10 cellular contexts compared by ENCODE assay signal in the genomic region with DNA sequence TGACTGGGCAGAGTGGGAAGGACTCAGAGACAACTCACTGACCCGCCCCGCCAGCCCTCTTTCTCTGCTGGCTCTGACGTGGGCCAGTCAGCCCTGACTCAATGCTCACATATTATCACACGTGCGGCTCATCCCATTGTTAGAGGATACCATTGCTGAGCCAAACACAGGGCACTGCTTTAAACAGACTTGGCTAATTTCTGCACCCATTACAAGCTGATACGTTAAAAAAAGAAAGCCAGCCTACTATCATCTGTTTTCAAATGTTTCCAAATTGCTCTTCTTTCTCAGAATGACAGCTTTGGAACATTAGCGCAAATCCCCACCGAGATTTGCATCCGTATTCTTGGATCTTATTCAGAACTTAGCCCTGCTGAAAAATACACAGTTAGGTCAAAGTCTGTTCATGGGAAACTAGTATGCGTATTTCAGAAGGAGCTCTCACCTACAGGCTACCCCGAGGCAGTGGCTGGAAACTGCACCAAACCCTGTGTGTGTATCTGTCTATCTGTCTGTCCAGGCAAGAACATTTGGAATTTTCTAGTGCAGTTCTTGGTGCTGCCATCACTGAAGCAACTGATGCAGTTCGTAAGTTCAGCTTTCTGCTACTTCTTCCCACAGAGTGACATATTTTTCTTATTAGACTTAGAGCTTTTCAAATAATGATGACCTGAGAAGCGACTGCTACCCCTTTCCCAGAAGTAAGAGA. TPM values are rescaled to one million over a fixed set of nuclear protein-coding genes. Genes with fewer than 3 reads are reported as not detected.
DNase-seq lines count a peak whose midpoint lies in the region; ATAC-seq and TF ChIP-seq lines count a peak whose summit lies in the region.
"Had no signal": no experiment of that assay in that cellular context is flagged by ENCODE, and none has a peak within 500 bp of the region (broad histone marks: within the 10 kb centered on the region; RNA-seq: fewer than 3 reads in every experiment).

No MANE protein-coding gene starts in this region.

- DNase-seq in GM03348 (ENCODE audit: low spot score) (peak; percentile 86), brain pericyte (ENCODE audit: low read depth, low spot score) (peak; percentile 75), left ventricle myocardium inferior (peak; percentile 50), renal cortical epithelial cell (ENCODE audit: low read depth) (peak; percentile 46), NCI-H2029 (lab: John Stamatoyannopoulos, UW) (no peak)
- DNase-seq: activated CD8-positive, alpha-beta memory T cell treated with anti-CD3 and anti-CD28 coated beads, Interleukin-2, amount 50 U/mL, for 4 hours; naive thymus-derived CD4-positive, alpha-beta T cell had no signal

- no peak for TF ChIP-seq CTCF in left ventricle myocardium inferior (IDR thresholded peaks at IDR 0.05; ENCODE audit: borderline replicate concordance)

- no peaks in the 10 kb centered on the region for H3K9me3 ChIP-seq in left ventricle myocardium inferior (replicated peaks)

- intact Hi-C loops in left ventricle myocardium inferior (cut with micrococcal nuclease), result no loop called here

- H3K4me3 ChIP-seq in left ventricle myocardium inferior, result peak overlapping the region; percentile 22

- peaks cover 60% of the 10 kb centered on the region for H3K4me1 ChIP-seq in left ventricle myocardium inferior

- no peaks in the 10 kb centered on the region for H3K27me3 ChIP-seq in left ventricle myocardium inferior (ENCODE audit: low read depth)

- peak overlapping the region; percentile 90 for H3K27ac ChIP-seq in left ventricle myocardium inferior (replicated peaks)

- no peaks in the 10 kb centered on the region for H3K36me3 ChIP-seq in left ventricle myocardium inferior

- ATAC-seq in HG02973 (IDR thresholded peaks at IDR 0.05; ENCODE audit: unreplicated experiment) (no peak), HG02981 (IDR thresholded peaks at IDR 0.05; ENCODE audit: unreplicated experiment) (no peak), GM19467 (IDR thresholded peaks at IDR 0.05; ENCODE audit: unreplicated experiment) (no peak)
- ATAC-seq: naive thymus-derived CD4-positive, alpha-beta T cell had no signal

RNA-seq across cellular contexts. Expression of a gene that starts 32.8 kb away (rescaled TPM):
- total RNA-seq in left ventricle myocardium inferior (0.77 TPM), renal cortical epithelial cell (0.35 and 0.75 TPM in 2 replicates)
